7 cellular contexts compared by ENCODE assay signal in genomic region chr16:11783319-11784047, GRCh38. TPM values are rescaled to one million over a fixed set of nuclear protein-coding genes. Genes with fewer than 3 reads are reported as not detected.
A peak's percentile ranks its signal among the peaks of the same experiment; 100 is the strongest.
DNase-seq lines count a peak whose midpoint lies in the region; ATAC-seq, FAIRE-seq and TF ChIP-seq lines count a peak whose summit lies in the region.

No MANE protein-coding gene starts in this region.

- FAIRE-seq in bronchial epithelial cell (lab: Jason Lieb, UNC), result no peak

- H3K9me2 ChIP-seq in SU-DHL-6 (replicated peaks; ENCODE audit: insufficient read depth, low read length), result no peaks in the 10 kb centered on the region

- no peak overlapping the region for H2AFZ ChIP-seq in SU-DHL-6 (ENCODE audit: low read depth, low read length, severe bottlenecking)

- H3K27me3 ChIP-seq in SU-DHL-6 (ENCODE audit: low read length) (no peaks in the 10 kb centered on the region), bronchial epithelial cell (ENCODE audit: control insufficient read depth, insufficient read depth, low read length) (no peaks in the 10 kb centered on the region), uterus (no peaks in the 10 kb centered on the region)

- DNase-seq in bronchial epithelial cell (ENCODE audit: low read depth) (peak; percentile 50), uterus (no peak), GF-D8 (lab: John Stamatoyannopoulos, UW) (no peak)

- peak; percentile 53 for ATAC-seq in GM18520 (IDR thresholded peaks at IDR 0.05; ENCODE audit: unreplicated experiment)
- peak; percentile 63 for ATAC-seq in HG02798 (IDR thresholded peaks at IDR 0.05; ENCODE audit: poor library complexity, unreplicated experiment)

- H3F3A ChIP-seq in SU-DHL-6 (ENCODE audit: insufficient read depth), result peaks cover 62% of the 10 kb centered on the region

- peak overlapping the region; percentile 67 for H3K9ac ChIP-seq in SU-DHL-6 (ENCODE audit: low read length)

- peaks cover 18% of the 10 kb centered on the region; the same call in 1 of the 2 replicates for H3K36me3 ChIP-seq in SU-DHL-6 (ENCODE audit: low read length)
- peaks cover 2% of the 10 kb centered on the region for H3K36me3 ChIP-seq in bronchial epithelial cell (ENCODE audit: control insufficient read depth, insufficient read depth, low read length)
- H3K36me3 ChIP-seq in mesodermal cell (ENCODE audit: control insufficient read depth, insufficient read depth, low read length), result peaks cover 48% of the 10 kb centered on the region
- H3K36me3 ChIP-seq in uterus, result no peaks in the 10 kb centered on the region

- 79% methylated on average over 2 of the region's 5 CpGs; no CpG with 5 or more reads in 1 of the 2 experiments for WGBS in mesodermal cell (ENCODE audit: insufficient coverage in 2 of 2), 2 experiments

- intact Hi-C loops in uterus (cut with DNase I; ENCODE audit: low total_unique reads), result no loop called here

- H3K27ac ChIP-seq in SU-DHL-6 (ENCODE audit: low read depth, low read length), result peak overlapping the region; percentile 91
- peak overlapping the region; percentile 17 for H3K27ac ChIP-seq in mesodermal cell (ENCODE audit: low read depth, low read length, severe bottlenecking)
- peak overlapping the region; percentile 66 to 86 for H3K27ac ChIP-seq in uterus

- no peaks in the 10 kb centered on the region for H4K20me1 ChIP-seq in SU-DHL-6 (ENCODE audit: low read depth, low read length)

- H3K4me1 ChIP-seq in mesodermal cell (ENCODE audit: control insufficient read depth, insufficient read depth, low read length, poor library complexity, severe bottlenecking) (peaks cover 29% of the 10 kb centered on the region), uterus (peaks cover 0 to 7% of the 10 kb centered on the region in 2 donors)

- H3K4me3 ChIP-seq in SU-DHL-6 (ENCODE audit: insufficient read depth, low read length, poor library complexity, severe bottlenecking) (peak overlapping the region; percentile 56), bronchial epithelial cell (ENCODE audit: low read depth, low read length) (no peak overlapping the region), mesodermal cell (ENCODE audit: extremely low read depth, insufficient read depth, low read length, poor library complexity, severe bottlenecking) (no peak overlapping the region), uterus (no peak overlapping the region)

- no peak for TF ChIP-seq POLR2A in uterus (IDR thresholded peaks at IDR 0.05)

- H3K4me2 ChIP-seq in SU-DHL-6 (ENCODE audit: low read depth, low read length, poor library complexity, severe bottlenecking), result peak overlapping the region; percentile 87

- TF ChIP-seq CTCF in SU-DHL-6 (IDR thresholded peaks at IDR 0.05; ENCODE audit: insufficient read depth, low read length, poor library complexity, severe bottlenecking) (no peak), bronchial epithelial cell (IDR thresholded peaks at IDR 0.05; ENCODE audit: insufficient read depth, low read length, severe bottlenecking) (no peak), uterus (IDR thresholded peaks at IDR 0.05) (no peak)

- peaks cover 90% of the 10 kb centered on the region for H3K79me2 ChIP-seq in SU-DHL-6 (ENCODE audit: insufficient read depth, low read length)

- H3K9me3 ChIP-seq in SU-DHL-6 (ENCODE audit: insufficient read depth, low read length) (no peaks in the 10 kb centered on the region), mesodermal cell (ENCODE audit: control insufficient read depth, low read length) (no peaks in the 10 kb centered on the region), uterus (no peaks in the 10 kb centered on the region)

RNA-seq across cellular contexts. Expression of gene ZC3H7A, which starts 13.6 kb away (rescaled TPM):
- total RNA-seq in bronchial epithelial cell, result 26.9 and 28.5 TPM in 2 replicates
- polyA plus RNA-seq in mesodermal cell (2013, experiment 1 of 2), result 50.9 TPM
- 52.2 TPM for polyA plus RNA-seq in mesodermal cell (2013, experiment 2 of 2)
- total RNA-seq in uterus, result 10 to 100 TPM; 40.9 to 91.2 (median 67.5) TPM

RNA-seq across cellular contexts. Expression of gene TXNDC11, which starts 40.8 kb away (rescaled TPM):
- total RNA-seq in bronchial epithelial cell, result 29.4 and 35.8 TPM in 2 replicates
- 22.1 TPM for polyA plus RNA-seq in mesodermal cell (2013, experiment 1 of 2)
- 17.1 TPM for polyA plus RNA-seq in mesodermal cell (2013, experiment 2 of 2)
- total RNA-seq in uterus, result 10 to 100 TPM in 3 of 4 donors, 1 to 10 TPM in 1; 6.1 to 52.0 (median 40.0) TPM

Comparison
In these comparisons a context has a peak if more than half of its experiments do, and no peak if none do; other contexts are left out.
1. H3K27ac ChIP-seq: peak in every context shown above with its lines; median percentile 91 in SU-DHL-6; 76 in uterus; 17 in mesodermal cell.